8 cellular contexts compared by ENCODE assay signal in genomic region chr7:1055084-1055450, GRCh38.
DNase-seq lines count a peak whose midpoint lies in the region; ATAC-seq, FAIRE-seq and TF ChIP-seq lines count a peak whose summit lies in the region.

No MANE protein-coding gene starts in this region.

- no peak for ATAC-seq in GM21360 (IDR thresholded peaks at IDR 0.05; ENCODE audit: unreplicated experiment)

- in situ Hi-C loops in KBM-7 (cut with MboI; ENCODE audit: low pct_unique_long_range_greater_than_20kb, low sequenced_read_pairs) = no loop called here

- FAIRE-seq in D721Med (lab: Jason Lieb, UNC) = no peak

- no peak for TF ChIP-seq CTCF in D721Med (IDR thresholded peaks at IDR 0.05; ENCODE audit: insufficient read depth, missing control alignments)

- DNase-seq in NCI-H2107 treated with DMSO at 0.1 percent for 48 hours (lab: John Stamatoyannopoulos, UW; ENCODE audit: unreplicated experiment) (peak; percentile 77), hypothalamus (lab: John Stamatoyannopoulos, UW) (peak in 39 of 51 donors; percentile 22 to 83 (median 58)), NCI-H146 (lab: John Stamatoyannopoulos, UW) (no peak), KBM-7 (no peak), D721Med (ENCODE audit: insufficient read length, low spot score) (no peak)
- DNase-seq in activated effector memory CD4-positive, alpha-beta T cell treated with Interleukin-2 at 50 U/mL for 16 hours = peak; percentile 40
- DNase-seq in stimulated activated CD8-positive, alpha-beta memory T cell treated with anti-CD3 and anti-CD28 coated beads, Interleukin-4, amount 100 ng/mL, for 48 hours = peak; percentile 48

Comparison
In these comparisons a context has a peak if more than half of its experiments do, and no peak if none do; other contexts are left out.
1. DNase-seq: peak in NCI-H2107 treated with DMSO at 0.1 percent for 48 hours (single experiment), activated effector memory CD4-positive, alpha-beta T cell treated with Interleukin-2 at 50 U/mL for 16 hours (single experiment), hypothalamus (39 of 51) and stimulated activated CD8-positive, alpha-beta memory T cell treated with anti-CD3 and anti-CD28 coated beads, Interleukin-4, amount 100 ng/mL, for 48 hours (single experiment); none in NCI-H146 (single experiment), KBM-7 (single experiment) and D721Med (single experiment).